In the genomic region with DNA sequence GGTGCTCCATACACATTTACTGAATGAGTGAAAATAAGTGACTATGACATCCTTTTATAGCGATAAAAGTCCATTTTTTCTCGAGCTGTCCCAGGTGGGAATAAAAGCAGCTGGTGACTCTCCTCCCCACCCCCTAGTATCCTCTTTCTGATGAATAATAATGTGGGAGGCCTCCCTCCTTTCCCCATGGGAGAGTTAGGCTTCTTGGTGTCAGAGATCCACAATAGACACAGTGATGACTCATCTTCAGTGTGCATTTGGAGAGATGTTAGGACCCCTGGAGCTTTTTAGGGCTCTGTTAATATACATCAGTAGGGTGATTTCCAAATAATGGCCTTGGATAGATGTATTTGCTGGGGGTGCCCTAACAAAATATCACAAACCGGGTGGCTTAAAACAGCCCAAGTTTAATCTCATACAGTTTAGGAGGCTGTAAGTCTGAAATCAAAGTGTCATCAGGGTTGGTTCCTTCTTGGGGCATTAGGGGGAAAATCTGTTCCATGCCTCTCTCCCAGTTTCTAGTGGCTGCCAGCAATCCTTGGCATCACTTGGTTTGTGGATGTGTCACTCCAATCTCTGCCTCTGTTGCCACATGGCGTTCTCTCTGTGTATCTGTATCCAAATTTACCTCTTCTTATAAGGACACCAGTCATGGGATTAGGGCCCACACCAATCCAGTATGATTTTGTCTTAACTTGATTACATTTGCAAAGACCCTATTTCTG, we compare ENCODE assay signal across 19 cellular contexts. TPM values are rescaled to one million over a fixed set of nuclear protein-coding genes. Genes with fewer than 3 reads are reported as not detected.
A peak's percentile ranks its signal among the peaks of the same experiment; 100 is the strongest.
DNase-seq lines count a peak whose midpoint lies in the region; ATAC-seq, FAIRE-seq and TF ChIP-seq lines count a peak whose summit lies in the region.
"Had no signal": no experiment of that assay in that cellular context is flagged by ENCODE, and none has a peak within 500 bp of the region (broad histone marks: within the 10 kb centered on the region; RNA-seq: fewer than 3 reads in every experiment).

No MANE protein-coding gene starts in this region.

- ATAC-seq in left ventricle myocardium superior (peak; percentile 15), Right ventricle myocardium inferior (no peak), left lobe of liver (no peak)
- ATAC-seq in activated naive CD4-positive, alpha-beta T cell treated with anti-CD3 and anti-CD28 coated beads, Interleukin-2, amount 50 U/mL, for 72 hours, result no peak

- peaks cover 3% of the 10 kb centered on the region; the same call in 1 of the 2 replicates for H3K9me3 ChIP-seq in SJSA1 (replicated peaks)
- H3K9me3 ChIP-seq: thoracic aorta had no signal

- H3K27ac ChIP-seq in SJSA1, result no peak overlapping the region
- H3K27ac ChIP-seq: thoracic aorta had no signal

- H3K27ac Mint-ChIP-seq in activated naive CD4-positive, alpha-beta T cell treated with anti-CD3 and anti-CD28 coated beads, Interleukin-2, amount 50 U/mL, for 72 hours, result no peak overlapping the region
- no peak overlapping the region for H3K27ac Mint-ChIP-seq in mesothelial cell of epicardium
- H3K27ac Mint-ChIP-seq: activated CD4-positive, alpha-beta memory T cell treated with anti-CD3 and anti-CD28 coated beads for 36 hours; activated naive CD4-positive, alpha-beta T cell treated with anti-CD3 and anti-CD28 coated beads, Interleukin-2, amount 50 U/mL, for 24 hours; CD4-positive, CD25-positive, alpha-beta regulatory T cell; IgD-negative memory B cell had no signal

- peaks cover 33% of the 10 kb centered on the region for H3K4me1 ChIP-seq in SJSA1 (replicated peaks)

- no peak overlapping the region for H3K4me3 Mint-ChIP-seq in mesothelial cell of epicardium
- H3K4me3 Mint-ChIP-seq: activated CD4-positive, alpha-beta memory T cell treated with anti-CD3 and anti-CD28 coated beads for 36 hours; activated naive CD4-positive, alpha-beta T cell treated with anti-CD3 and anti-CD28 coated beads, Interleukin-2, amount 50 U/mL, for 24 hours; CD4-positive, CD25-positive, alpha-beta regulatory T cell; IgD-negative memory B cell had no signal

- H3K9me3 Mint-ChIP-seq in activated naive CD4-positive, alpha-beta T cell treated with anti-CD3 and anti-CD28 coated beads, Interleukin-2, amount 50 U/mL, for 72 hours, result no peaks in the 10 kb centered on the region
- no peaks in the 10 kb centered on the region for H3K9me3 Mint-ChIP-seq in mesothelial cell of epicardium
- H3K9me3 Mint-ChIP-seq: activated CD4-positive, alpha-beta memory T cell treated with anti-CD3 and anti-CD28 coated beads for 36 hours; activated naive CD4-positive, alpha-beta T cell treated with anti-CD3 and anti-CD28 coated beads, Interleukin-2, amount 50 U/mL, for 24 hours; CD4-positive, CD25-positive, alpha-beta regulatory T cell; IgD-negative memory B cell had no signal

- no peak overlapping the region for H3K4me3 ChIP-seq in SJSA1
- no peak overlapping the region for H3K4me3 ChIP-seq in fibroblast of villous mesenchyme (ENCODE audit: low read depth, low read length)
- H3K4me3 ChIP-seq: thoracic aorta had no signal

- intact Hi-C loops in left ventricle myocardium superior (cut with micrococcal nuclease) (no loop called here), Right ventricle myocardium inferior (cut with DNase I) (no loop called here)

- peaks cover 6% of the 10 kb centered on the region; the same call in 1 of the 2 replicates for H3K36me3 ChIP-seq in SJSA1
- H3K36me3 ChIP-seq: thoracic aorta had no signal

- TF ChIP-seq CTCF in fibroblast of villous mesenchyme (IDR thresholded peaks at IDR 0.05; ENCODE audit: insufficient read depth, low read depth, low read length), result no peak
- no peak for TF ChIP-seq CTCF in mesothelial cell of epicardium (IDR thresholded peaks at IDR 0.05; ENCODE audit: unreplicated experiment)

- no peak for FAIRE-seq in urothelium cell line (lab: Jason Lieb, UNC)
- FAIRE-seq: H1, islet of Langerhans had no signal

- peaks cover 45% of the 10 kb centered on the region for H3K4me1 Mint-ChIP-seq in mesothelial cell of epicardium

- DNase-seq in left ventricle myocardium superior (no peak), Right ventricle myocardium inferior (ENCODE audit: missing footprints) (no peak), SJSA1 (ENCODE audit: low read depth in 1 of 2, low spot score in 2 of 2) (peak; percentile 63 to 78), fibroblast of villous mesenchyme (ENCODE audit: low read depth) (peak; percentile 72), urothelium cell line (ENCODE audit: low spot score) (peak; percentile 40), left lobe of liver (ENCODE audit: low spot score) (no peak), mesothelial cell of epicardium (ENCODE audit: low spot score in 2 of 2, unreplicated experiment in 2 of 2) (no peak)
- no peak for DNase-seq in activated naive CD4-positive, alpha-beta T cell treated with anti-CD3 and anti-CD28 coated beads, Interleukin-2, amount 50 U/mL, for 72 hours (ENCODE audit: low spot score in 2 of 2)
- DNase-seq: activated CD4-positive, alpha-beta memory T cell treated with anti-CD3 and anti-CD28 coated beads for 36 hours; CD4-positive, CD25-positive, alpha-beta regulatory T cell; effector memory CD4-positive, alpha-beta T cell; NCI-H510A; occipital lobe; T-helper 1 cell had no signal

- no peaks in the 10 kb centered on the region for H3K27me3 ChIP-seq in SJSA1 (replicated peaks)

- H3K27me3 Mint-ChIP-seq in mesothelial cell of epicardium (ENCODE audit: low read depth), result no peaks in the 10 kb centered on the region

- no peaks in the 10 kb centered on the region for H3K36me3 Mint-ChIP-seq in activated naive CD4-positive, alpha-beta T cell treated with anti-CD3 and anti-CD28 coated beads, Interleukin-2, amount 50 U/mL, for 72 hours
- no peaks in the 10 kb centered on the region for H3K36me3 Mint-ChIP-seq in mesothelial cell of epicardium
- H3K36me3 Mint-ChIP-seq: activated CD4-positive, alpha-beta memory T cell treated with anti-CD3 and anti-CD28 coated beads for 36 hours; activated naive CD4-positive, alpha-beta T cell treated with anti-CD3 and anti-CD28 coated beads, Interleukin-2, amount 50 U/mL, for 24 hours; CD4-positive, CD25-positive, alpha-beta regulatory T cell had no signal

RNA-seq across cellular contexts. Expression of gene PHC2, which starts 4.4 kb away (rescaled TPM):
- total RNA-seq in left ventricle myocardium superior, result 118 TPM
- 102 TPM for total RNA-seq in Right ventricle myocardium inferior
- total RNA-seq in SJSA1 (2014; rRNA removed; shearing (Covaris generic)), result 88.1 and 92.8 TPM in 2 replicates
- 75.6 and 99.5 TPM in 2 replicates for total RNA-seq in fibroblast of villous mesenchyme
- total RNA-seq in activated naive CD4-positive, alpha-beta T cell treated with anti-CD3 and anti-CD28 coated beads, Interleukin-2, amount 50 U/mL, for 72 hours, result 10 to 100 TPM; 15.4 to 34.5 TPM
- 48.0 TPM for total RNA-seq in left lobe of liver
- total RNA-seq in mesothelial cell of epicardium, result 99.5 to 104 TPM (median 99.7 TPM) in 3 replicates

RNA-seq across cellular contexts. Expression of gene ZSCAN20, which starts 37.2 kb away (rescaled TPM):
- total RNA-seq in left ventricle myocardium superior (4.4 TPM), Right ventricle myocardium inferior (4.7 TPM), fibroblast of villous mesenchyme (7.7 and 10.4 TPM in 2 replicates), left lobe of liver (1.3 TPM), mesothelial cell of epicardium (7.6 to 9.2 TPM (median 8.0 TPM) in 3 replicates)
- total RNA-seq in SJSA1 (2014; rRNA removed; shearing (Covaris generic)), result 5.3 and 8.5 TPM in 2 replicates
- total RNA-seq in activated naive CD4-positive, alpha-beta T cell treated with anti-CD3 and anti-CD28 coated beads, Interleukin-2, amount 50 U/mL, for 72 hours, result 1 to 10 TPM; 4.8 to 5.3 TPM

Comparison
In these comparisons a context has a peak if more than half of its experiments do, and no peak if none do; other contexts are left out.
1. DNase-seq: peak in SJSA1 (2 of 2), fibroblast of villous mesenchyme (single experiment) and urothelium cell line (single experiment); none in left ventricle myocardium superior (single experiment), Right ventricle myocardium inferior (single experiment), activated naive CD4-positive, alpha-beta T cell treated with anti-CD3 and anti-CD28 coated beads, Interleukin-2, amount 50 U/mL, for 72 hours (0 of 2), left lobe of liver (single experiment) and mesothelial cell of epicardium (0 of 2).